Comparison of ENCODE assay signal across 25 cellular contexts in the genomic region with DNA sequence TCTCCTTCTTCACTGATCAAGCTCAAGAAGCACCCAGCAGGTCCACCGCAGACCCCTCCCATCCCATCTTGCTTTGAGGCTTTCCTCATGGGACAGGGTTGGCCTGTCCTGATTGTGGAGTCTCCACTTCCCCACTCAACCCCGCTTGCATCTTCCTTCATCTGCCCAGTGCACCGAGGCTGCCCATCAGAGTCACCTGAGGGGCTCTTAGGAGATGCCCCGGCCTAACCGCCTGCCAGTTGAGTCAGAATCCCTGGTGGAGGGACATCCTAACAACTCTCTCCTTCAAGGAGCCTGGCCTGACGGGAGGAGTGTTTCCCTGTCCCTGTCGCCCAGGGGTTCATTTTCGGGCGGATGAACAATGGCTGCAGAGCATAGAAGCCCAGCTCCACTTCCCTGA. TPM values are rescaled to one million over a fixed set of nuclear protein-coding genes. Genes with fewer than 3 reads are reported as not detected.
DNase-seq lines count a peak whose midpoint lies in the region; ATAC-seq and TF ChIP-seq lines count a peak whose summit lies in the region.
"Had no signal": no experiment of that assay in that cellular context is flagged by ENCODE, and none has a peak within 500 bp of the region (broad histone marks: within the 10 kb centered on the region; RNA-seq: fewer than 3 reads in every experiment).

No MANE protein-coding gene starts in this region.

- no peaks in the 10 kb centered on the region for H3K36me3 ChIP-seq in neutrophil
- H3K36me3 ChIP-seq in thoracic aorta: no peaks in the 10 kb centered on the region
- H3K36me3 ChIP-seq in GM23338 (ENCODE audit: insufficient read depth): no peaks in the 10 kb centered on the region
- H3K36me3 ChIP-seq: left lung, ovary, right lobe of liver had no signal

- peaks cover 71 to 86% of the 10 kb centered on the region in 2 experiments for H3K4me1 ChIP-seq in neutrophil (ENCODE audit: control insufficient read depth in 1 of 2, insufficient read depth in 1 of 2, low read depth in 1 of 2, low read length in 1 of 2)
- peaks cover 53 to 85% of the 10 kb centered on the region in 2 donors for H3K4me1 ChIP-seq in thoracic aorta (ENCODE audit: control insufficient read depth in 1 of 2, low read depth in 2 of 2)
- no peaks in the 10 kb centered on the region for H3K4me1 ChIP-seq in GM23338 (ENCODE audit: insufficient read depth)

- TF ChIP-seq CTCF in chondrocyte (IDR thresholded peaks at IDR 0.05) (no peak), neutrophil (IDR thresholded peaks at IDR 0.05) (no peak), thoracic aorta (IDR thresholded peaks at IDR 0.05) (no peak), GM23338 (conservative IDR thresholded peaks at IDR 0.05; ENCODE audit: low read depth in 2 of 2) (no peak)

- intact Hi-C loops in Right ventricle myocardium superior (cut with DNase I): no loop called here
- intact Hi-C loops in left cardiac atrium (cut with DNase I): loop anchor here (5.0 kb wide), 1 partner anchor 40 kb away; no protein-coding TSS in a partner anchor

- no peak overlapping the region for H3K4me2 ChIP-seq in GM23338

- H3K27me3 ChIP-seq in neutrophil: no peaks in the 10 kb centered on the region
- H3K27me3 ChIP-seq in thoracic aorta (replicated peaks; ENCODE audit: insufficient read depth): no peaks in the 10 kb centered on the region
- H3K27me3 ChIP-seq in GM23338 (ENCODE audit: insufficient read depth): no peaks in the 10 kb centered on the region
- H3K27me3 ChIP-seq: left lung, ovary, right lobe of liver, testis had no signal

- H3K4me3 ChIP-seq in neutrophil (ENCODE audit: low read depth in 1 of 2, low read length in 1 of 2): peak overlapping the region in 1 of 2 experiments; percentile 18
- no peak overlapping the region for H3K4me3 ChIP-seq in thoracic aorta
- H3K4me3 ChIP-seq in GM23338: no peak overlapping the region
- H3K4me3 ChIP-seq: left lung, ovary, right lobe of liver, testis had no signal

- H2AFZ ChIP-seq in GM23338: no peak overlapping the region

- H3K27me3 Mint-ChIP-seq in chondrocyte (ENCODE audit: low read depth) (no peaks in the 10 kb centered on the region), GM23338 (ENCODE audit: insufficient read depth, low read depth, poor library complexity) (peaks cover 11% of the 10 kb centered on the region)
- H3K27me3 Mint-ChIP-seq: activated T-cell treated with anti-CD3 and anti-CD28 coated beads, Interleukin-2, amount 50 U/mL, for 24 hours; T-helper 17 cell had no signal

- H3K9me3 Mint-ChIP-seq in chondrocyte (ENCODE audit: low read depth) (no peaks in the 10 kb centered on the region), GM23338 (no peaks in the 10 kb centered on the region)
- H3K9me3 Mint-ChIP-seq: activated T-cell treated with anti-CD3 and anti-CD28 coated beads, Interleukin-2, amount 50 U/mL, for 24 hours; CD8-positive, alpha-beta T cell had no signal

- H3K4me1 Mint-ChIP-seq in chondrocyte (ENCODE audit: low read depth) (peaks cover 52% of the 10 kb centered on the region), GM23338 (peaks cover 16% of the 10 kb centered on the region)

- H3K9me3 ChIP-seq in neutrophil (no peaks in the 10 kb centered on the region), thoracic aorta (no peaks in the 10 kb centered on the region)
- H3K9me3 ChIP-seq: left lung, ovary, right lobe of liver, testis had no signal

- H3K27ac Mint-ChIP-seq in chondrocyte (ENCODE audit: unreplicated experiment) (peak overlapping the region; percentile 41), GM23338 (no peak overlapping the region)
- H3K27ac Mint-ChIP-seq: activated T-cell treated with anti-CD3 and anti-CD28 coated beads, Interleukin-2, amount 50 U/mL, for 24 hours; CD8-positive, alpha-beta T cell; endodermal cell; T-helper 17 cell had no signal

- no peaks in the 10 kb centered on the region for H3K79me2 ChIP-seq in GM23338 (replicated peaks; ENCODE audit: insufficient read depth)

- no peaks in the 10 kb centered on the region for H3K9me2 ChIP-seq in GM23338 (ENCODE audit: insufficient read depth)

- no peaks in the 10 kb centered on the region for H4K20me1 ChIP-seq in GM23338 (replicated peaks; ENCODE audit: insufficient read depth)

- H3K36me3 Mint-ChIP-seq in chondrocyte (ENCODE audit: low read depth) (no peaks in the 10 kb centered on the region), GM23338 (ENCODE audit: low read depth) (no peaks in the 10 kb centered on the region)
- H3K36me3 Mint-ChIP-seq: CD8-positive, alpha-beta T cell had no signal

- H3K27ac ChIP-seq in neutrophil (peak overlapping the region; percentile 74), thoracic aorta (peak overlapping the region; percentile 83), GM23338 (ENCODE audit: low read depth) (no peak overlapping the region)
- H3K27ac ChIP-seq: ovary, testis had no signal

- H3F3A ChIP-seq in GM23338 (replicated peaks; ENCODE audit: low read depth): no peaks in the 10 kb centered on the region

- no peak for ATAC-seq in Right ventricle myocardium superior (ENCODE audit: poor library complexity)
- no peak for ATAC-seq in left cardiac atrium
- ATAC-seq in thoracic aorta (ENCODE audit: insufficient number of reproducible peaks, low FRiP score, low read depth): no peak
- no peak for ATAC-seq in HG03457 (IDR thresholded peaks at IDR 0.05; ENCODE audit: unreplicated experiment)
- ATAC-seq in GM23338: no peak
- ATAC-seq: CD8-positive, alpha-beta T cell; esophagus mucosa; left lung; naive thymus-derived CD4-positive, alpha-beta T cell; right lobe of liver; SK-N-SH treated with all-trans-retinoic acid at 6 μM for 48 hours; T-helper 17 cell had no signal

- DNase-seq in Right ventricle myocardium superior (peak; percentile 29), left cardiac atrium (no peak), chondrocyte (ENCODE audit: low spot score) (no peak), thoracic aorta (ENCODE audit: low spot score) (no peak), GM23338 (ENCODE audit: low spot score) (no peak), SHP77 (lab: John Stamatoyannopoulos, UW) (no peak)
- DNase-seq: activated T-cell treated with anti-CD3 and anti-CD28 coated beads, Interleukin-2, amount 50 U/mL, for 24 hours; CD8-positive, alpha-beta T cell; endodermal cell; foreskin melanocyte; naive thymus-derived CD4-positive, alpha-beta T cell; NCI-H146; NCI-H2107; NCI-H446; NCI-H774; ovary; stimulated activated naive CD4-positive, alpha-beta T cell; T-helper 17 cell; testis had no signal

- H3K4me3 Mint-ChIP-seq in chondrocyte (ENCODE audit: unreplicated experiment) (no peak overlapping the region), GM23338 (no peak overlapping the region)
- H3K4me3 Mint-ChIP-seq: activated T-cell treated with anti-CD3 and anti-CD28 coated beads, Interleukin-2, amount 50 U/mL, for 24 hours; CD8-positive, alpha-beta T cell; endodermal cell; T-helper 17 cell had no signal

TF ChIP-seq in GM23338, 12 proteins besides CTCF, POLR2A, EP300 and RAD21:
- TF ChIP-seq, protein P1, sequence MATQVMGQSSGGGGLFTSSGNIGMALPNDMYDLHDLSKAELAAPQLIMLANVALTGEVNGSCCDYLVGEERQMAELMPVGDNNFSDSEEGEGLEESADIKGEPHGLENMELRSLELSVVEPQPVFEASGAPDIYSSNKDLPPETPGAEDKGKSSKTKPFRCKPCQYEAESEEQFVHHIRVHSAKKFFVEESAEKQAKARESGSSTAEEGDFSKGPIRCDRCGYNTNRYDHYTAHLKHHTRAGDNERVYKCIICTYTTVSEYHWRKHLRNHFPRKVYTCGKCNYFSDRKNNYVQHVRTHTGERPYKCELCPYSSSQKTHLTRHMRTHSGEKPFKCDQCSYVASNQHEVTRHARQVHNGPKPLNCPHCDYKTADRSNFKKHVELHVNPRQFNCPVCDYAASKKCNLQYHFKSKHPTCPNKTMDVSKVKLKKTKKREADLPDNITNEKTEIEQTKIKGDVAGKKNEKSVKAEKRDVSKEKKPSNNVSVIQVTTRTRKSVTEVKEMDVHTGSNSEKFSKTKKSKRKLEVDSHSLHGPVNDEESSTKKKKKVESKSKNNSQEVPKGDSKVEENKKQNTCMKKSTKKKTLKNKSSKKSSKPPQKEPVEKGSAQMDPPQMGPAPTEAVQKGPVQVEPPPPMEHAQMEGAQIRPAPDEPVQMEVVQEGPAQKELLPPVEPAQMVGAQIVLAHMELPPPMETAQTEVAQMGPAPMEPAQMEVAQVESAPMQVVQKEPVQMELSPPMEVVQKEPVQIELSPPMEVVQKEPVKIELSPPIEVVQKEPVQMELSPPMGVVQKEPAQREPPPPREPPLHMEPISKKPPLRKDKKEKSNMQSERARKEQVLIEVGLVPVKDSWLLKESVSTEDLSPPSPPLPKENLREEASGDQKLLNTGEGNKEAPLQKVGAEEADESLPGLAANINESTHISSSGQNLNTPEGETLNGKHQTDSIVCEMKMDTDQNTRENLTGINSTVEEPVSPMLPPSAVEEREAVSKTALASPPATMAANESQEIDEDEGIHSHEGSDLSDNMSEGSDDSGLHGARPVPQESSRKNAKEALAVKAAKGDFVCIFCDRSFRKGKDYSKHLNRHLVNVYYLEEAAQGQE (IDR thresholded peaks at IDR 0.05; ENCODE audit: unreplicated experiment): no peak
- TF ChIP-seq ZNF114 (CRISPR knock-in tag; IDR thresholded peaks at IDR 0.05): no peak
- TF ChIP-seq JUNB (IDR thresholded peaks at IDR 0.05; ENCODE audit: unreplicated experiment): no peak
- TF ChIP-seq CREB1 (CRISPR knock-in tag; IDR thresholded peaks at IDR 0.05; ENCODE audit: low read depth): no peak
- TF ChIP-seq EZH2 (IDR thresholded peaks at IDR 0.05; ENCODE audit: low read depth, unreplicated experiment): no peak
- TF ChIP-seq NANOG (IDR thresholded peaks at IDR 0.05; ENCODE audit: borderline replicate concordance): no peak
- no peak for TF ChIP-seq ZNF331 (CRISPR knock-in tag; IDR thresholded peaks at IDR 0.05; ENCODE audit: low read depth)
- no peak for TF ChIP-seq POLR2AphosphoS5 (IDR thresholded peaks at IDR 0.05; ENCODE audit: low read depth)
- TF ChIP-seq, protein P2, sequence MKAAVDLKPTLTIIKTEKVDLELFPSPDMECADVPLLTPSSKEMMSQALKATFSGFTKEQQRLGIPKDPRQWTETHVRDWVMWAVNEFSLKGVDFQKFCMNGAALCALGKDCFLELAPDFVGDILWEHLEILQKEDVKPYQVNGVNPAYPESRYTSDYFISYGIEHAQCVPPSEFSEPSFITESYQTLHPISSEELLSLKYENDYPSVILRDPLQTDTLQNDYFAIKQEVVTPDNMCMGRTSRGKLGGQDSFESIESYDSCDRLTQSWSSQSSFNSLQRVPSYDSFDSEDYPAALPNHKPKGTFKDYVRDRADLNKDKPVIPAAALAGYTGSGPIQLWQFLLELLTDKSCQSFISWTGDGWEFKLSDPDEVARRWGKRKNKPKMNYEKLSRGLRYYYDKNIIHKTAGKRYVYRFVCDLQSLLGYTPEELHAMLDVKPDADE (IDR thresholded peaks at IDR 0.05): no peak
- no peak for TF ChIP-seq EZH2phosphoT487 (IDR thresholded peaks at IDR 0.05; ENCODE audit: unreplicated experiment)
TF ChIP-seq in GM23338: peak in this region for 0.

RNA-seq across cellular contexts. Expression of a gene that starts 46.1 kb away (rescaled TPM):
- total RNA-seq in Right ventricle myocardium superior (91.5 TPM), left cardiac atrium (100 to 1,000 TPM in 1 of 2 donors, 10 to 100 TPM in 1; 78.6 to 101 TPM), chondrocyte (10.8 to 12.0 TPM (median 11.2 TPM) in 3 replicates), thoracic aorta (10 to 100 TPM in 1 of 2 donors, 1 to 10 TPM in 1; 9.6 to 24.8 TPM)
- 77.6 and 80.5 TPM in 2 replicates for total RNA-seq in GM23338 (2014; rRNA removed; shearing (Covaris generic))
- polyA plus RNA-seq in GM23338 (2016; fragmentation: Nextera tagmentation; extraction: Ambion mirVana): 22.9 and 32.6 TPM in 2 replicates
